8 cellular contexts compared by ENCODE assay signal in genomic region chr21:42219606-42220137, GRCh38. TPM values are rescaled to one million over a fixed set of nuclear protein-coding genes. Genes with fewer than 3 reads are reported as not detected.
A peak's percentile ranks its signal among the peaks of the same experiment; 100 is the strongest.
DNase-seq lines count a peak whose midpoint lies in the region; FAIRE-seq and TF ChIP-seq lines count a peak whose summit lies in the region.
"Had no signal": no experiment of that assay in that cellular context is flagged by ENCODE, and none has a peak within 500 bp of the region (broad histone marks: within the 10 kb centered on the region; RNA-seq: fewer than 3 reads in every experiment).

No MANE protein-coding gene starts in this region.

- no peak for FAIRE-seq in GM12891 (lab: Jason Lieb, UNC)
- FAIRE-seq: TTC549 had no signal

- DNase-seq in GM12891 (ENCODE audit: insufficient read length, low spot score), result no peak
- DNase-seq in activated naive CD4-positive, alpha-beta T cell treated with anti-CD3 and anti-CD28 coated beads, Interleukin-2, amount 50 U/mL, for 16 hours, result peak; percentile 29
- DNase-seq in left ventricle myocardium inferior, result peak; percentile 28
- DNase-seq in retina, result peak; percentile 84
- DNase-seq in cerebellar cortex (ENCODE audit: low spot score), result no peak
- DNase-seq in NK-92 treated with Interleukin-12 subunit alpha and Interleukin-12 subunit beta, amount 100 ng/mL, for 24 hours (lab: John Stamatoyannopoulos, UW), result no peak

- H3K27ac ChIP-seq in HUES48 (ENCODE audit: low read depth, low read length), result no peak overlapping the region
- H3K27ac ChIP-seq in left ventricle myocardium inferior (replicated peaks), result peak overlapping the region; percentile 87

- no peak overlapping the region for H3K9ac ChIP-seq in HUES48 (ENCODE audit: low read depth, low read length)

- H3K4me3 ChIP-seq in HUES48 (ENCODE audit: low read depth, low read length), result peak overlapping the region; percentile 67
- H3K4me3 ChIP-seq in left ventricle myocardium inferior, result peak overlapping the region; percentile 87

- no peak for TF ChIP-seq CTCF in left ventricle myocardium inferior (IDR thresholded peaks at IDR 0.05; ENCODE audit: borderline replicate concordance)

- intact Hi-C loops in left ventricle myocardium inferior (cut with micrococcal nuclease), result no loop called here

- 0 out of 2 replicates have a peak, but pooled peaks cover 5% of the 10 kb centered on the region for H3K9me3 ChIP-seq in HUES48 (ENCODE audit: control insufficient read depth, insufficient read depth, low read length)
- H3K9me3 ChIP-seq in left ventricle myocardium inferior (replicated peaks), result no peaks in the 10 kb centered on the region

- H3K4me1 ChIP-seq in HUES48 (ENCODE audit: control insufficient read depth, insufficient read depth, low read length) (peaks cover 3% of the 10 kb centered on the region), left ventricle myocardium inferior (peaks cover 41% of the 10 kb centered on the region)

- H3K36me3 ChIP-seq in HUES48 (ENCODE audit: control insufficient read depth, insufficient read depth, low read length) (no peaks in the 10 kb centered on the region), left ventricle myocardium inferior (no peaks in the 10 kb centered on the region)

- no peak for TF ChIP-seq POLR2A in GM12891 (IDR thresholded peaks at IDR 0.05; ENCODE audit: low read depth, low read length)

- peaks cover 67% of the 10 kb centered on the region for H3K27me3 ChIP-seq in HUES48 (ENCODE audit: control insufficient read depth, insufficient read depth, low read length)
- H3K27me3 ChIP-seq in left ventricle myocardium inferior (ENCODE audit: low read depth), result no peaks in the 10 kb centered on the region

TF ChIP-seq in GM12891, 5 proteins besides CTCF, POLR2A, EP300 and RAD21:
- TF ChIP-seq SPI1 (IDR thresholded peaks at IDR 0.05; ENCODE audit: low read depth, low read length), result peak; percentile 12; the same call in 1 of the 2 replicates
- no peak for TF ChIP-seq POLR2AphosphoS5 (IDR thresholded peaks at IDR 0.05; ENCODE audit: low read depth, low read length)

RNA-seq across cellular contexts. Expression of gene ABCG1, which starts 0.7 kb away (rescaled TPM):
- polyA plus RNA-seq in GM12891 (2012; ENCODE audit: low read depth, missing spikeins), result 2.5 TPM
- 8.7 TPM for total RNA-seq in left ventricle myocardium inferior

Comparison
In these comparisons a context has a peak if more than half of its experiments do, and no peak if none do; other contexts are left out.
1. DNase-seq: peak in activated naive CD4-positive, alpha-beta T cell treated with anti-CD3 and anti-CD28 coated beads, Interleukin-2, amount 50 U/mL, for 16 hours (single experiment), left ventricle myocardium inferior (single experiment) and retina (single experiment); none in GM12891 (single experiment), cerebellar cortex (single experiment) and NK-92 treated with Interleukin-12 subunit alpha and Interleukin-12 subunit beta, amount 100 ng/mL, for 24 hours (single experiment).